ENCODE assay signal across 8 cellular contexts in the genomic region with DNA sequence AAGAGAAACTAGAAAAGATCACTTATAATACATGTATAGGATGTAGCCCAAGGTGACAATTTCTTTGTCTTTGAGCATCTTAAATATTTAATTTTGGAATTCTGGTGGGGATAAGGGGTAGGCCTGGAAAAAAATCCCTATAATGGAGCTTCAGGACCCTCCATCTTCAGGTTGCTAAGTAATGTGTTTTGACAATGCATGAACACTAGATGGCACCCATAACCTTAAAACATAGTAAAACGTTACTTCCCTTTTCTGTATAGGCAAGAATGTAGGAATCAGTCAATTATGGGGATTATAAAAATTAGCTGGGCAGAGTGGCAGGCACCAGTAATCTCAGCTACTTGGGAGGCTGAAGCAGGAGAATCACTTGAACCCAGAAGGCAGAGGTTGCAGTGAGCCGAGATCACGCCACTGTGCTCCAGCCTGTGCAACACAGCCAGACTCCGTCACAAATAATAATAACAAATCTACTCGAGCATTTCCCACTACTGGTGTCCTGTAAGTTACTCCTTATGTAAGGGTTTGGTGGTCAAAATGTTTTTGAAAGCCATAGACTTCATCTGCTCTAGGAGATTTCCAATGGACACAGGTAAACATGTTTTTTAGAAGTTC.
DNase-seq lines count a peak whose midpoint lies in the region; ATAC-seq and TF ChIP-seq lines count a peak whose summit lies in the region.

No MANE protein-coding gene starts in this region.

- peak; percentile 73 for TF ChIP-seq CTCF in PC-9 (conservative IDR thresholded peaks at IDR 0.05)
- TF ChIP-seq CTCF in epithelial cell of proximal tubule (conservative IDR thresholded peaks at IDR 0.05; ENCODE audit: low read depth, low read length): peak; percentile 62
- peak; percentile 68 for TF ChIP-seq CTCF in progenitor cell of endocrine pancreas (IDR thresholded peaks at IDR 0.05; ENCODE audit: unreplicated experiment)

- H3K36me3 ChIP-seq in PC-9 (ENCODE audit: low read depth): no peaks in the 10 kb centered on the region

- no peak overlapping the region for H3K4me2 ChIP-seq in PC-9

- no peaks in the 10 kb centered on the region for H3K79me2 ChIP-seq in PC-9 (ENCODE audit: low read depth)

- no peaks in the 10 kb centered on the region for H3K36me3 Mint-ChIP-seq in progenitor cell of endocrine pancreas (ENCODE audit: insufficient read depth)

- no peaks in the 10 kb centered on the region for H3K27me3 ChIP-seq in PC-9 (ENCODE audit: insufficient read depth, low read depth)

- intact Hi-C loops in PC-9 (cut with micrococcal nuclease; ENCODE audit: unreplicated experiment): no loop called here

- H3K4me1 ChIP-seq in PC-9 (replicated peaks; ENCODE audit: insufficient read depth): no peaks in the 10 kb centered on the region

- POLR2A ChIA-PET in PC-9 (lab: Charles Lee; ENCODE audit: unreplicated experiment): no interaction called here

- no peak overlapping the region for H3K27ac ChIP-seq in PC-9

- H4K20me1 ChIP-seq in PC-9 (ENCODE audit: insufficient read depth): no peaks in the 10 kb centered on the region

- no peaks in the 10 kb centered on the region for H3K9me3 Mint-ChIP-seq in progenitor cell of endocrine pancreas (ENCODE audit: low read depth)

- H3K9me2 ChIP-seq in PC-9 (ENCODE audit: insufficient read depth): no peaks in the 10 kb centered on the region

- ATAC-seq in GM19463 (IDR thresholded peaks at IDR 0.05; ENCODE audit: unreplicated experiment) (peak; percentile 85), HG03565 (IDR thresholded peaks at IDR 0.05; ENCODE audit: unreplicated experiment) (peak; percentile 79), GM21576 (IDR thresholded peaks at IDR 0.05; ENCODE audit: unreplicated experiment) (no peak)

- no peak overlapping the region for H2AFZ ChIP-seq in PC-9

- H3F3A ChIP-seq in PC-9 (ENCODE audit: insufficient read depth, low read depth): no peaks in the 10 kb centered on the region

- BruUV-seq in PC-9 (replicated peaks; lab: Mats Ljungman, UMichigan): no TSS peak

- DNase-seq in DMS53 treated with DMSO at 0.1 percent for 48 hours (lab: John Stamatoyannopoulos, UW; ENCODE audit: unreplicated experiment): peak; percentile 77
- peak in 1 of 2 experiments; percentile 35 for DNase-seq in PC-9
- no peak for DNase-seq in epithelial cell of proximal tubule (ENCODE audit: low read depth)
- no peak for DNase-seq in progenitor cell of endocrine pancreas (ENCODE audit: low spot score, unreplicated experiment)
- no peak for DNase-seq in T-helper 9 cell

- no peak overlapping the region for H3K4me3 Mint-ChIP-seq in progenitor cell of endocrine pancreas (ENCODE audit: low read depth)

- H3K4me3 ChIP-seq in PC-9: no peak overlapping the region
- peak overlapping the region; percentile 42 for H3K4me3 ChIP-seq in epithelial cell of proximal tubule (ENCODE audit: low read depth, low read length)

- CTCF ChIA-PET in PC-9 (lab: Charles Lee): no interaction called here

- H3K27ac Mint-ChIP-seq in progenitor cell of endocrine pancreas: no peak overlapping the region

- peaks cover 23% of the 10 kb centered on the region for H3K27me3 Mint-ChIP-seq in progenitor cell of endocrine pancreas

- H3K4me1 Mint-ChIP-seq in progenitor cell of endocrine pancreas (ENCODE audit: low read depth): peaks cover 5% of the 10 kb centered on the region

- no peaks in the 10 kb centered on the region for H3K9me3 ChIP-seq in PC-9 (ENCODE audit: insufficient read depth, low read depth)
